ENCODE assay signal across 8 cellular contexts in the genomic region with DNA sequence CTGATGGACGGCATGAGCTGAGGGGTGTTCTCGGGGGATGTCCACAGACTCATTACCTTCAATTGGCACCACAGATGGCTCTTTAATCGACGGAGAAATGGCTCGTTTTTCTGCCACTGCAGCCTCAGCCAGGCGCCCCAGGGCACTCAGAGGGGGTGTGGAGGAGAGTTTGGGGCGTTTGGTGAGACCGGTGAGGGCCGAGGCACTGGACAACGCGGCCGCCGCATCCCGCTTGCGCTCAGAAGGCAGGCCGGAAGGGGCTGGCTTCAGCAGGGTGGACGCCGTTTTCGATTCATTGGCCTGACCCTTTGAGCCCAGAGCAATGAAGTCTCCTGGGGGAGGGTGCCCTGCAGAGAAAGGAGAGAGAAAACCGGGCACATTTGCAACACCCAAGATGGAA. TPM values are rescaled to one million over a fixed set of nuclear protein-coding genes. Genes with fewer than 3 reads are reported as not detected.
A peak's percentile ranks its signal among the peaks of the same experiment; 100 is the strongest.
DNase-seq lines count a peak whose midpoint lies in the region; ATAC-seq lines count a peak whose summit lies in the region.

No MANE protein-coding gene starts in this region.

- peak overlapping the region; percentile 88 for H3K4me3 Mint-ChIP-seq in T-helper 2 cell treated with Interferon-gamma antibody and Interleukin-4, amounts not matched to agents 5 μg/mL and 100 μg/mL, for 36 hours
- H3K4me3 Mint-ChIP-seq in activated CD4-positive, alpha-beta memory T cell treated with anti-CD3 and anti-CD28 coated beads, Interleukin-2, amount 10 ng/mL, durations not matched to agents 7 days and 5 days: peak overlapping the region; percentile 84
- peak overlapping the region; percentile 80 for H3K4me3 Mint-ChIP-seq in stimulated activated effector memory CD8-positive, alpha-beta T cell treated with anti-CD3 and anti-CD28 coated beads, Interleukin-12 subunit alpha, Interleukin-12 subunit beta, amount 100 ng/mL, for 72 hours

- H3K36me3 Mint-ChIP-seq in T-helper 2 cell treated with Interferon-gamma antibody and Interleukin-4, amounts not matched to agents 5 μg/mL and 100 μg/mL, for 36 hours (ENCODE audit: low read depth): peaks cover 18% of the 10 kb centered on the region
- H3K36me3 Mint-ChIP-seq in activated CD4-positive, alpha-beta memory T cell treated with anti-CD3 and anti-CD28 coated beads, Interleukin-2, amount 10 ng/mL, durations not matched to agents 7 days and 5 days (ENCODE audit: low read depth): peaks cover 24% of the 10 kb centered on the region
- peaks cover 34% of the 10 kb centered on the region for H3K36me3 Mint-ChIP-seq in stimulated activated effector memory CD8-positive, alpha-beta T cell treated with anti-CD3 and anti-CD28 coated beads, Interleukin-12 subunit alpha, Interleukin-12 subunit beta, amount 100 ng/mL, for 72 hours

- no peaks in the 10 kb centered on the region for H3K9me3 Mint-ChIP-seq in T-helper 2 cell treated with Interferon-gamma antibody and Interleukin-4, amounts not matched to agents 5 μg/mL and 100 μg/mL, for 36 hours
- H3K9me3 Mint-ChIP-seq in activated CD4-positive, alpha-beta memory T cell treated with anti-CD3 and anti-CD28 coated beads, Interleukin-2, amount 10 ng/mL, durations not matched to agents 7 days and 5 days: no peaks in the 10 kb centered on the region
- no peaks in the 10 kb centered on the region for H3K9me3 Mint-ChIP-seq in stimulated activated effector memory CD8-positive, alpha-beta T cell treated with anti-CD3 and anti-CD28 coated beads, Interleukin-12 subunit alpha, Interleukin-12 subunit beta, amount 100 ng/mL, for 72 hours

- CTCF ChIA-PET in activated CD4-positive, alpha-beta memory T cell treated with anti-CD3 and anti-CD28 coated beads, Interleukin-2, amount 10 ng/mL, durations not matched to agents 7 days and 5 days (lab: Charles Lee): interaction anchor here (1.4 kb wide), 1 partner anchor 54 kb away, joined by 4 read pairs; a partner anchor contains a TSS

- no peaks in the 10 kb centered on the region for H3K27me3 Mint-ChIP-seq in T-helper 2 cell treated with Interferon-gamma antibody and Interleukin-4, amounts not matched to agents 5 μg/mL and 100 μg/mL, for 36 hours (ENCODE audit: low read depth)
- no peaks in the 10 kb centered on the region for H3K27me3 Mint-ChIP-seq in activated CD4-positive, alpha-beta memory T cell treated with anti-CD3 and anti-CD28 coated beads, Interleukin-2, amount 10 ng/mL, durations not matched to agents 7 days and 5 days

- peaks cover 19% of the 10 kb centered on the region for H3K4me1 Mint-ChIP-seq in T-helper 2 cell treated with Interferon-gamma antibody and Interleukin-4, amounts not matched to agents 5 μg/mL and 100 μg/mL, for 36 hours (ENCODE audit: low read depth)
- peaks cover 42% of the 10 kb centered on the region for H3K4me1 Mint-ChIP-seq in activated CD4-positive, alpha-beta memory T cell treated with anti-CD3 and anti-CD28 coated beads, Interleukin-2, amount 10 ng/mL, durations not matched to agents 7 days and 5 days
- peaks cover 36% of the 10 kb centered on the region for H3K4me1 Mint-ChIP-seq in stimulated activated effector memory CD8-positive, alpha-beta T cell treated with anti-CD3 and anti-CD28 coated beads, Interleukin-12 subunit alpha, Interleukin-12 subunit beta, amount 100 ng/mL, for 72 hours

- peak overlapping the region; percentile 62 for H3K27ac Mint-ChIP-seq in T-helper 2 cell treated with Interferon-gamma antibody and Interleukin-4, amounts not matched to agents 5 μg/mL and 100 μg/mL, for 36 hours
- peak overlapping the region; percentile 66 for H3K27ac Mint-ChIP-seq in activated CD4-positive, alpha-beta memory T cell treated with anti-CD3 and anti-CD28 coated beads, Interleukin-2, amount 10 ng/mL, durations not matched to agents 7 days and 5 days
- peak overlapping the region; percentile 87 for H3K27ac Mint-ChIP-seq in stimulated activated effector memory CD8-positive, alpha-beta T cell treated with anti-CD3 and anti-CD28 coated beads, Interleukin-12 subunit alpha, Interleukin-12 subunit beta, amount 100 ng/mL, for 72 hours

- POLR2A ChIA-PET in activated CD4-positive, alpha-beta memory T cell treated with anti-CD3 and anti-CD28 coated beads, Interleukin-2, amount 10 ng/mL, durations not matched to agents 7 days and 5 days (lab: Charles Lee): interaction anchor here (1.5 kb wide), 1 partner anchor 68 kb away, joined by 3 read pairs; no protein-coding TSS in a partner anchor

- peak overlapping the region; percentile 82 for H3K4me3 ChIP-seq in iPS-11a (ENCODE audit: low read depth, low read length)

- no peak for DNase-seq in T-helper 2 cell treated with Interferon-gamma antibody and Interleukin-4, amounts not matched to agents 5 μg/mL and 100 μg/mL, for 36 hours (ENCODE audit: low spot score)
- DNase-seq in T-helper 2 cell: no peak
- DNase-seq in activated CD4-positive, alpha-beta memory T cell treated with anti-CD3 and anti-CD28 coated beads, Interleukin-2, amount 10 ng/mL, durations not matched to agents 7 days and 5 days: no peak
- no peak for DNase-seq in stimulated activated effector memory CD8-positive, alpha-beta T cell treated with anti-CD3 and anti-CD28 coated beads, Interleukin-12 subunit alpha, Interleukin-12 subunit beta, amount 100 ng/mL, for 72 hours (ENCODE audit: low spot score in 2 of 2)
- no peak for DNase-seq in activated CD4-positive, alpha-beta T cell treated with anti-CD3 and anti-CD28 coated beads, Interleukin-2, amount 50 U/mL, for 1 hour

- ATAC-seq in stimulated activated effector memory CD8-positive, alpha-beta T cell treated with anti-CD3 and anti-CD28 coated beads, Interleukin-12 subunit alpha, Interleukin-12 subunit beta, amount 100 ng/mL, for 72 hours: no peak
- ATAC-seq in HG02870 (IDR thresholded peaks at IDR 0.05; ENCODE audit: unreplicated experiment) (no peak), HG03342 (IDR thresholded peaks at IDR 0.05; ENCODE audit: unreplicated experiment) (no peak)

RNA-seq across cellular contexts. Expression of a gene that starts 1.3 kb away (rescaled TPM):
- total RNA-seq in activated CD4-positive, alpha-beta memory T cell treated with anti-CD3 and anti-CD28 coated beads, Interleukin-2, amount 10 ng/mL, durations not matched to agents 7 days and 5 days: 10 to 100 TPM; 79.2 to 87.5 TPM

RNA-seq across cellular contexts. Expression of a gene that starts 27.7 kb away (rescaled TPM):
- total RNA-seq in activated CD4-positive, alpha-beta memory T cell treated with anti-CD3 and anti-CD28 coated beads, Interleukin-2, amount 10 ng/mL, durations not matched to agents 7 days and 5 days: 10 to 100 TPM; 34.1 to 37.6 TPM

RNA-seq across cellular contexts. Expression of a gene that starts 43.6 kb away (rescaled TPM):
- total RNA-seq in activated CD4-positive, alpha-beta memory T cell treated with anti-CD3 and anti-CD28 coated beads, Interleukin-2, amount 10 ng/mL, durations not matched to agents 7 days and 5 days: 1 to 10 TPM; 1.5 to 1.6 TPM

RNA-seq across cellular contexts. Expression of a gene that starts 53.2 kb away (rescaled TPM):
- total RNA-seq in activated CD4-positive, alpha-beta memory T cell treated with anti-CD3 and anti-CD28 coated beads, Interleukin-2, amount 10 ng/mL, durations not matched to agents 7 days and 5 days: not detected
